ENCODE assay signal across 1 cellular context in the genomic region with DNA sequence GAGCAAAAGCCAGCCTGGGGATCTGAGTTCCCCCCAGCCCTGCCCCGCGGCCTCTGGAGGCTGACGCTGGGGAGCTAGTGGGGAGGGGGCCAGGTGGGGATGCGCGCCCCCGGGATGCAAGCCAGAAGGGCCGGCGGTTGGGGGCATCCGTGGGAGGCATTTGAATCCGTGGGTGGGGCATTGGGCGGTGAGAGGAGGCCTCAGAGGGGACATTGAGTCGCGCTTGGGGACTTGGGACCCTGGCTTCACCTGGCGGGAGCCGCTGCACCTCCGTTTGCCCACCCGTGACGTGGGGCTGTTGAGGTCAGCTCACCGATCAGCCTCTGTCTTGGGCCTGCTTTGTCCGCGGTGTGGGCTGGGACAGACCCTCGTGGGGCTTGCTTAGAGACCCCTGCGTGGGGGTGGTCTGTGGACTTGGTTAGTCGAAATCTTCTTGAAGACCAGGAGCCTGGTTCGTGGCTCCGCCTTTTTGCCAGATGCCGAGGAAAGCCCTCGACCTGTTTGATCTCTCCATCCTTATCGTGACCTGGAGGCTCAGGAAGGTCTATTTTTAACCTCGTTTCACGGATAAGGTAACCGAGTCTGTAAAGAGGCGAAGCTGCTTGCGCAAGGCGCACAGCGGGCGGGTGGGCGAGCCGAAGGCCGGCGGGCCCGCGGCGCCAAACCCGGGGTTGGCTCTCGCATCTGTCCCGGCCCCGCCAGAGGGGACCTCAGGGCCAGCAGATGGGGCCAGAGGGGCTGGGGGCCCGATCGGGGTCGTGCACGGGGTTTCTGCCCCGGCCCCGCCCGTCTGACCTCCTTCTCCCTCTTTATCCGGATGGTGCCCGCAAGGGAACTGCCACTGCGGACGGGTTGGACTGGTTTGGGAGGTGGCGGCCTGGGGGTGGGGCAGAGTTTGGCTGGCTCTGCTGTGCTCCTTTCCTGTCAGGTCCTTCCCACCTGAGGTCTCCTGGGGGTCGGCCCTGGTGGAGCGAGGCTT.
TF ChIP-seq lines count a peak whose summit lies in the region.

No MANE protein-coding gene starts in this region.

TF ChIP-seq in WTC11, 78 proteins besides CTCF, POLR2A, EP300 and RAD21 (continued from another document):
- no peak for TF ChIP-seq SMAD4 (CRISPR knock-in tag; IDR thresholded peaks at IDR 0.05)
- TF ChIP-seq, protein P1, sequence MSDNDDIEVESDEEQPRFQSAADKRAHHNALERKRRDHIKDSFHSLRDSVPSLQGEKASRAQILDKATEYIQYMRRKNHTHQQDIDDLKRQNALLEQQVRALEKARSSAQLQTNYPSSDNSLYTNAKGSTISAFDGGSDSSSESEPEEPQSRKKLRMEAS (CRISPR knock-in tag; IDR thresholded peaks at IDR 0.05) = no peak
- TF ChIP-seq GABPB1 (CRISPR knock-in tag; IDR thresholded peaks at IDR 0.05) = no peak
- no peak for TF ChIP-seq CBFB (CRISPR knock-in tag; IDR thresholded peaks at IDR 0.05; ENCODE audit: low read depth)
- no peak for TF ChIP-seq NFATC4 (CRISPR knock-in tag; IDR thresholded peaks at IDR 0.05)
- no peak for TF ChIP-seq RELA (CRISPR knock-in tag; IDR thresholded peaks at IDR 0.05; ENCODE audit: borderline replicate concordance)
- TF ChIP-seq KAT7 (CRISPR knock-in tag; IDR thresholded peaks at IDR 0.05; ENCODE audit: borderline replicate concordance) = no peak
- TF ChIP-seq SMAD3 (CRISPR knock-in tag; IDR thresholded peaks at IDR 0.05; ENCODE audit: borderline replicate concordance) = no peak
- TF ChIP-seq ZNF232 (CRISPR knock-in tag; IDR thresholded peaks at IDR 0.05) = no peak
TF ChIP-seq in WTC11: peak in this region for 3.
